Comparison of ENCODE assay signal across 8 cellular contexts in genomic region chr6:30450908-30451818, GRCh38. TPM values are rescaled to one million over a fixed set of nuclear protein-coding genes. Genes with fewer than 3 reads are reported as not detected.
DNase-seq lines count a peak whose midpoint lies in the region; ATAC-seq and TF ChIP-seq lines count a peak whose summit lies in the region.

No MANE protein-coding gene starts in this region.

- no peak overlapping the region for H3K27ac ChIP-seq in foreskin keratinocyte

- H3K27me3 ChIP-seq in Loucy (ENCODE audit: insufficient read depth, low read length, poor library complexity, severe bottlenecking) (peaks cover 84% of the 10 kb centered on the region), foreskin keratinocyte (peaks cover 91% of the 10 kb centered on the region)

- DNase-seq in DMS79 (lab: John Stamatoyannopoulos, UW) (peak; percentile 7), foreskin keratinocyte (peak; percentile 41 to 45), sciatic nerve (ENCODE audit: low spot score) (peak; percentile 75)
- DNase-seq in activated T-cell treated with anti-CD3 and anti-CD28 coated beads, Interleukin-2, amount 50 U/mL, for 1 hour = peak; percentile 63

- no peaks in the 10 kb centered on the region for H3K36me3 ChIP-seq in Loucy (ENCODE audit: insufficient read depth, low read length)

- H3K9ac ChIP-seq in Loucy (ENCODE audit: low read depth, low read length, poor library complexity, severe bottlenecking) = no peak overlapping the region

- intact Hi-C loops in sciatic nerve (cut with DNase I) = no loop called here

- peak overlapping the region; percentile 66 for H3K4me2 ChIP-seq in Loucy (ENCODE audit: low read depth, low read length, poor library complexity, severe bottlenecking)

- no peaks in the 10 kb centered on the region for H3K9me2 ChIP-seq in Loucy (replicated peaks; ENCODE audit: low read depth, low read length)

- no peaks in the 10 kb centered on the region for H3K9me3 ChIP-seq in Loucy (ENCODE audit: insufficient read depth, low read depth, low read length)

- TF ChIP-seq CTCF in Loucy (conservative IDR thresholded peaks at IDR 0.05; ENCODE audit: low read length) (no peak), foreskin keratinocyte (conservative IDR thresholded peaks at IDR 0.05) (no peak)

- no peaks in the 10 kb centered on the region for H3F3A ChIP-seq in Loucy (ENCODE audit: low read depth)

- ATAC-seq in foreskin keratinocyte (no peak), sciatic nerve (peak; percentile 79), GM21723 (IDR thresholded peaks at IDR 0.05; ENCODE audit: unreplicated experiment) (no peak), GM21576 (IDR thresholded peaks at IDR 0.05; ENCODE audit: unreplicated experiment) (no peak), HG02588 (IDR thresholded peaks at IDR 0.05; ENCODE audit: unreplicated experiment) (no peak)

- peak overlapping the region; percentile 52; the same call in 1 of the 2 replicates for H2AFZ ChIP-seq in Loucy (ENCODE audit: low read length)

- H4K20me1 ChIP-seq in Loucy (ENCODE audit: insufficient read depth, low read length, poor library complexity, severe bottlenecking) = no peaks in the 10 kb centered on the region

- no peaks in the 10 kb centered on the region for H3K79me2 ChIP-seq in Loucy (ENCODE audit: insufficient read depth, low read length)

- H3K4me3 ChIP-seq in Loucy (ENCODE audit: low read length, poor library complexity, severe bottlenecking) = peak overlapping the region; percentile 57

- H3K4me1 ChIP-seq in Loucy (ENCODE audit: insufficient read depth, low read length, poor library complexity, severe bottlenecking) = peaks cover 20% of the 10 kb centered on the region
- no peaks in the 10 kb centered on the region for H3K4me1 ChIP-seq in foreskin keratinocyte

RNA-seq across cellular contexts. Expression of gene HLA-E, which starts 38.1 kb away (rescaled TPM):
- total RNA-seq in foreskin keratinocyte (123 and 142 TPM in 2 replicates), sciatic nerve (546 TPM)
- polyA plus RNA-seq in foreskin keratinocyte = 131 and 143 TPM in 2 replicates

Comparison
In these comparisons a context has a peak if more than half of its experiments do, and no peak if none do; other contexts are left out.
1. DNase-seq: peak in every context shown above with its lines; median percentile 75 in sciatic nerve; 63 in activated T-cell treated with anti-CD3 and anti-CD28 coated beads, Interleukin-2, amount 50 U/mL, for 1 hour; 43 in foreskin keratinocyte; 7 in DMS79.